Comparison of ENCODE assay signal across 1 cellular context in genomic region chr12:45231515-45232145, GRCh38.
TF ChIP-seq lines count a peak whose summit lies in the region.

No MANE protein-coding gene starts in this region.

TF ChIP-seq in HEK293, 187 proteins besides CTCF, POLR2A, EP300 and RAD21 (continued from another document):
- 0 out of 2 replicates have a peak, but pooled peaks have one; percentile 15 for TF ChIP-seq KLF8 (tag by site-specific recombination; IDR thresholded peaks at IDR 0.05)
TF ChIP-seq in HEK293: peak in this region for 10.
